In genomic region chr2:20488782-20489181, GRCh38 we compare ENCODE assay signal across 2 cellular contexts.
TF ChIP-seq lines count a peak whose summit lies in the region.

No MANE protein-coding gene starts in this region.

TF ChIP-seq in endothelial cell of umbilical vein, 7 proteins besides CTCF, POLR2A, EP300 and RAD21:
- TF ChIP-seq GATA2 (IDR thresholded peaks at IDR 0.05; ENCODE audit: insufficient read depth, insufficient read length, low read depth, low read length) = no peak
- no peak for TF ChIP-seq JUN (IDR thresholded peaks at IDR 0.05; ENCODE audit: borderline replicate concordance, insufficient read depth, insufficient read length, low read depth)

TF ChIP-seq in SK-N-SH, 30 proteins besides CTCF, POLR2A, EP300 and RAD21:
- no peak for TF ChIP-seq FOXJ3 (CRISPR knock-in tag; IDR thresholded peaks at IDR 0.05)
